In genomic region chr12:98503343-98503592, GRCh38 we compare ENCODE assay signal across 8 cellular contexts. TPM values are rescaled to one million over a fixed set of nuclear protein-coding genes. Genes with fewer than 3 reads are reported as not detected.
DNase-seq lines count a peak whose midpoint lies in the region; ATAC-seq and TF ChIP-seq lines count a peak whose summit lies in the region.

No MANE protein-coding gene starts in this region.

- peak; percentile 87 for DNase-seq in BE2C
- DNase-seq in NCI-H82 (lab: John Stamatoyannopoulos, UW): peak; percentile 97
- DNase-seq in activated CD8-positive, alpha-beta memory T cell treated with anti-CD3 and anti-CD28 coated beads for 1 hour (ENCODE audit: extremely low read depth in 1 of 2, low read depth in 1 of 2): peak; percentile 63 to 69
- DNase-seq in effector CD8-positive, alpha-beta T cell (lab: John Stamatoyannopoulos, UW): peak; percentile 75
- DNase-seq in lung microvascular endothelial cell (ENCODE audit: low read depth in 2 of 2): peak; percentile 91 to 97
- DNase-seq in stimulated activated CD4-positive, alpha-beta T cell treated with anti-CD3 and anti-CD28 coated beads, TNF-alpha, amount 100 ng/mL, for 48 hours (ENCODE audit: low read depth in 3 of 3): peak; percentile 81 to 84 (median 82)

- H3K27me3 ChIP-seq in BE2C: no peaks in the 10 kb centered on the region

- ATAC-seq in GM19043 (IDR thresholded peaks at IDR 0.05; ENCODE audit: low read depth, unreplicated experiment) (peak; percentile 54), HG03378 (IDR thresholded peaks at IDR 0.05; ENCODE audit: unreplicated experiment) (peak; percentile 71)

- peak overlapping the region; percentile 97 for H3K4me3 ChIP-seq in BE2C (ENCODE audit: low read depth, low read length)

- no peaks in the 10 kb centered on the region for H3K4me1 ChIP-seq in BE2C

- H3K36me3 ChIP-seq in BE2C: no peaks in the 10 kb centered on the region

- no peak for TF ChIP-seq CTCF in BE2C (IDR thresholded peaks at IDR 0.05; ENCODE audit: low read depth, low read length)

- no peaks in the 10 kb centered on the region for H3K9me3 ChIP-seq in BE2C

RNA-seq across cellular contexts. Expression of gene TMPO, which starts 12.1 kb away (rescaled TPM):
- 42.7 TPM for polyA plus RNA-seq in BE2C (2012; ENCODE audit: insufficient read depth, insufficient read length, low read depth)
- 36.1 and 55.1 TPM in 2 replicates for total RNA-seq in lung microvascular endothelial cell

Comparison
In these comparisons a context has a peak if more than half of its experiments do, and no peak if none do; other contexts are left out.
1. Peak in every context shown above with its lines: DNase-seq, ATAC-seq and H3K4me3 ChIP-seq.